ENCODE assay signal across 15 cellular contexts in genomic region chrX:20015422-20015821, GRCh38.
"Had no signal": no experiment of that assay in that cellular context is flagged by ENCODE, and none has a peak within 500 bp of the region (broad histone marks: within the 10 kb centered on the region; RNA-seq: fewer than 3 reads in every experiment).

No MANE protein-coding gene starts in this region.

- FAIRE-seq: bronchial epithelial cell, frontal cortex had no signal

- DNase-seq: activated CD4-positive, alpha-beta T cell treated with anti-CD3 and anti-CD28 coated beads for 1 hour; activated CD4-positive, alpha-beta T cell treated with anti-CD3 and anti-CD28 coated beads, Interleukin-2, amount 50 U/mL, for 48 hours; activated naive CD4-positive, alpha-beta T cell treated with anti-CD3 and anti-CD28 coated beads for 36 hours; activated naive CD8-positive, alpha-beta T cell treated with anti-CD3 and anti-CD28 coated beads, Interleukin-2, amount 50 U/mL, for 24 hours; heart left ventricle; immature natural killer cell; mesendoderm; nucleus accumbens; posterior cingulate gyrus; retina had no signal

- ATAC-seq: activated naive CD8-positive, alpha-beta T cell treated with anti-CD3 and anti-CD28 coated beads, Interleukin-2, amount 50 U/mL, for 24 hours; activated T-helper 17 cell treated with anti-CD3 and anti-CD28 coated beads, Interleukin-2, amount 50 U/mL, for 72 hours; heart left ventricle; natural killer cell treated with Interleukin-12 subunit alpha and Interleukin-12 subunit beta and Interleukin-15 and Interleukin-18, amount 100 ng/mL, for 72 hours; stimulated activated effector memory CD8-positive, alpha-beta T cell treated with anti-CD3 and anti-CD28 coated beads, Interleukin-12 subunit alpha, Interleukin-12 subunit beta, amount 100 ng/mL, for 72 hours had no signal
